Comparison of ENCODE assay signal across 9 cellular contexts in the genomic region with DNA sequence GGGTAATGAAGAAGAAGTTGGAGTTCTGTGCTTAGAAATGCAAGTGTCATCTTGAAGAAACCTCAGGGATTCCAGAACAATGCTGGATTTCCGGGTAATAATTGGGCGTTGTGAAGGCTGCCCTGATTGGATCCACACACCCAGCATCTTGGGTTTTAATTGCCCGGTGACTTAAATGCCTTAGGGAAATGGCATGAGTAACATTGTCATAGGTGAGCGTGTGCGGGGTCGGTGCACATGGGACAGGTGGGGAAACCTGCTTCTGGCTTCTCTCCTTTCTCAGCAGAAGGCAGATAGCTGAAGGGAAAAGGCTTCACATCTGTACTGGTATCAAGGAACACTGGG. TPM values are rescaled to one million over a fixed set of nuclear protein-coding genes. Genes with fewer than 3 reads are reported as not detected.
A peak's percentile ranks its signal among the peaks of the same experiment; 100 is the strongest.
DNase-seq lines count a peak whose midpoint lies in the region; ATAC-seq and TF ChIP-seq lines count a peak whose summit lies in the region.
"Had no signal": no experiment of that assay in that cellular context is flagged by ENCODE, and none has a peak within 500 bp of the region (broad histone marks: within the 10 kb centered on the region; RNA-seq: fewer than 3 reads in every experiment).

No MANE protein-coding gene starts in this region.

- peaks cover 15% of the 10 kb centered on the region for H3K4me1 ChIP-seq in A673 (ENCODE audit: insufficient read depth, low read length, poor library complexity, severe bottlenecking)
- H3K4me1 ChIP-seq in breast epithelium, result no peaks in the 10 kb centered on the region
- H3K4me1 ChIP-seq in osteoblast (ENCODE audit: insufficient read depth, low read length), result peaks cover 24% of the 10 kb centered on the region

- H2AFZ ChIP-seq in osteoblast (ENCODE audit: low read length), result peak overlapping the region; percentile 42

- CTCF ChIA-PET in A673 (lab: Charles Lee), result no interaction called here

- peak overlapping the region; percentile 73 for H3K4me2 ChIP-seq in osteoblast (ENCODE audit: insufficient read depth, low read length)

- no peak overlapping the region for H3K4me3 ChIP-seq in A673 (ENCODE audit: low read depth, low read length, poor library complexity, severe bottlenecking)
- H3K4me3 ChIP-seq in breast epithelium, result peak overlapping the region in 1 of 3 donors; percentile 26
- H3K4me3 ChIP-seq in osteoblast (ENCODE audit: insufficient read depth, low read length), result peak overlapping the region; percentile 41
- no peak overlapping the region for H3K4me3 ChIP-seq in MG63

- peak; percentile 3 for ATAC-seq in HG02610 (IDR thresholded peaks at IDR 0.05; ENCODE audit: unreplicated experiment)
- ATAC-seq in HG02642 (IDR thresholded peaks at IDR 0.05; ENCODE audit: poor library complexity, unreplicated experiment), result no peak

- TF ChIP-seq CTCF in A673 (conservative IDR thresholded peaks at IDR 0.05; ENCODE audit: low read depth, low read length), result no peak
- no peak for TF ChIP-seq CTCF in breast epithelium (IDR thresholded peaks at IDR 0.05)
- TF ChIP-seq CTCF in osteoblast (IDR thresholded peaks at IDR 0.05; ENCODE audit: extremely low read depth, low read depth, low read length), result no peak

- H4K20me1 ChIP-seq in osteoblast (ENCODE audit: insufficient read depth, low read length), result no peaks in the 10 kb centered on the region

- intact Hi-C loops in A673 (cut with micrococcal nuclease; ENCODE audit: unreplicated experiment) (no loop called here), breast epithelium (cut with DNase I; ENCODE audit: low total_unique reads) (no loop called here), posterior vena cava (cut with DNase I) (no loop called here)

- H3K9me3 ChIP-seq in A673 (ENCODE audit: low read depth, low read length, poor library complexity, severe bottlenecking) (no peaks in the 10 kb centered on the region), breast epithelium (no peaks in the 10 kb centered on the region), osteoblast (ENCODE audit: low read depth, low read length) (no peaks in the 10 kb centered on the region), MG63 (no peaks in the 10 kb centered on the region)

- POLR2A ChIA-PET in A673 (lab: Charles Lee; ENCODE audit: low non-redundant PET), result interaction anchor here (0.6 kb wide), 1 partner anchor 296 kb away, joined by 4 read pairs; no protein-coding TSS in a partner anchor

- no TSS peak for BruUV-seq in A673 (replicated peaks; lab: Mats Ljungman, UMichigan)

- DNase-seq in A673 (ENCODE audit: low spot score) (no peak), breast epithelium (ENCODE audit: low spot score in 2 of 2) (no peak), osteoblast (ENCODE audit: insufficient read length, low spot score, missing footprints) (no peak), posterior vena cava (ENCODE audit: low spot score) (no peak), NCI-H128 (lab: John Stamatoyannopoulos, UW; ENCODE audit: unreplicated experiment) (no peak), MG63 (no peak)
- DNase-seq: CD4-positive, CD25-positive, alpha-beta regulatory T cell had no signal

- no peaks in the 10 kb centered on the region for H3K79me2 ChIP-seq in osteoblast (ENCODE audit: insufficient read depth, low read length)

- TF ChIP-seq POLR2A in breast epithelium (IDR thresholded peaks at IDR 0.05), result no peak

- no peaks in the 10 kb centered on the region for H3K36me3 ChIP-seq in A673 (ENCODE audit: insufficient read depth, low read length, poor library complexity, severe bottlenecking)
- H3K36me3 ChIP-seq in breast epithelium, result no peaks in the 10 kb centered on the region
- H3K36me3 ChIP-seq in osteoblast (ENCODE audit: insufficient read depth, low read length), result no peaks in the 10 kb centered on the region
- no peaks in the 10 kb centered on the region for H3K36me3 ChIP-seq in MG63

- H3K27me3 ChIP-seq in A673 (replicated peaks; ENCODE audit: insufficient read depth, low read depth, low read length, poor library complexity) (no peaks in the 10 kb centered on the region), breast epithelium (no peaks in the 10 kb centered on the region), osteoblast (ENCODE audit: insufficient read depth, low read length) (no peaks in the 10 kb centered on the region), MG63 (no peaks in the 10 kb centered on the region)

- H3K27ac ChIP-seq in A673 (ENCODE audit: low read depth, low read length, poor library complexity, severe bottlenecking) (peak overlapping the region; percentile 73), breast epithelium (peak overlapping the region; percentile 79 to 82), osteoblast (ENCODE audit: low read depth, low read length) (peak overlapping the region; percentile 99)

RNA-seq across cellular contexts. Expression of a gene that starts 15.2 kb away (rescaled TPM):
- total RNA-seq in A673 (2021) (23.7 and 27.0 TPM in 2 replicates), breast epithelium (10 to 100 TPM in 1 of 3 donors, 1 to 10 TPM in 2; 4.4 to 17.3 (median 5.2) TPM), osteoblast (10.6 and 11.2 TPM in 2 replicates), posterior vena cava (10 to 100 TPM; 12.2 to 17.8 TPM)
- total RNA-seq in MG63 (2014; rRNA removed; shearing (Covaris generic); ENCODE audit: low replicate concordance), result 6.8 and 13.2 TPM in 2 replicates
